Comparison of ENCODE assay signal across 7 cellular contexts in the genomic region with DNA sequence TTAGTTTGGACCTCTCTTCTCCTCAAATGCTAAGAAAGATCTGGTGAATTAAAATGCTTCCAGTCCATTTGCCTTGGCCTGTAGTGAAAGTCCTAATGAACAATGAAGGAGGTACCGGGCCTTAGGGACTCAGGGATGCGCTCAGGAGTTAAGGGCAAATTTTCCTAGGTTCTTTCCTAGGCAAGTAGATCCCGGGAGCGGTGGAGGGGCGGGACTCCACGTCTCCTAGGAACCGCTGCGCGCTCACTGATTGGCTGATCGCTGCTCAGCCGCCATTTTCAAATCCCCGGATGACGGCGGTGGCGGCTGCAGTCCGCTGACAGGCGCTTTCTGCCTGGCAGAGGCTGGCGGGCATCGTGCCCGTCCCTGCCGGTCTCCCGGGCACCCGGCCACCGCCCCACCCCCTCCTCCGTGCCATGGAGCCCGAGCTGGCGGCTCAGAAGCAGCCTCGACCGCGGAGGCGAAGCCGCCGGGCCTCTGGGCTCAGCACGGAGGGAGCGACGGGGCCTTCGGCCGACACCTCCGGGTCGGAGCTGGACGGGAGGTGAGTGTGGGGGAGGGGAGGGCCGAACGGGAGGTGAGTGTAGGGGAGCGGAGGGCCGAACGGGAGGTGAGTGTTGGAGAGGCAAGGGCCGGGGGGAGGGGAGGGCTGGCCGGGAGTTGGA. TPM values are rescaled to one million over a fixed set of nuclear protein-coding genes. Genes with fewer than 3 reads are reported as not detected.
DNase-seq lines count a peak whose midpoint lies in the region; ATAC-seq, FAIRE-seq and TF ChIP-seq lines count a peak whose summit lies in the region.

A gene with protein sequence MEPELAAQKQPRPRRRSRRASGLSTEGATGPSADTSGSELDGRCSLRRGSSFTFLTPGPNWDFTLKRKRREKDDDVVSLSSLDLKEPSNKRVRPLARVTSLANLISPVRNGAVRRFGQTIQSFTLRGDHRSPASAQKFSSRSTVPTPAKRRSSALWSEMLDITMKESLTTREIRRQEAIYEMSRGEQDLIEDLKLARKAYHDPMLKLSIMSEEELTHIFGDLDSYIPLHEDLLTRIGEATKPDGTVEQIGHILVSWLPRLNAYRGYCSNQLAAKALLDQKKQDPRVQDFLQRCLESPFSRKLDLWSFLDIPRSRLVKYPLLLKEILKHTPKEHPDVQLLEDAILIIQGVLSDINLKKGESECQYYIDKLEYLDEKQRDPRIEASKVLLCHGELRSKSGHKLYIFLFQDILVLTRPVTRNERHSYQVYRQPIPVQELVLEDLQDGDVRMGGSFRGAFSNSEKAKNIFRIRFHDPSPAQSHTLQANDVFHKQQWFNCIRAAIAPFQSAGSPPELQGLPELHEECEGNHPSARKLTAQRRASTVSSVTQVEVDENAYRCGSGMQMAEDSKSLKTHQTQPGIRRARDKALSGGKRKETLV (plus strand): TSS at position 281 of the 665 bp plus-strand sequence. CDS start 136 bp downstream, at position 417.

- ATAC-seq in GM18508 (IDR thresholded peaks at IDR 0.05; ENCODE audit: insufficient read depth, unreplicated experiment) (peak; percentile 78), HG02943 (IDR thresholded peaks at IDR 0.05; ENCODE audit: low read depth, unreplicated experiment) (peak; percentile 99), K562 (peak; percentile 96), sciatic nerve (peak; percentile 99)

- CTCF ChIA-PET in K562 (lab: Yijun Ruan, JAX; ENCODE audit: low intra/inter-chr PET ratio), result interaction anchor here (0.7 kb wide), 1 partner anchor 28 kb away, joined by 3 read pairs; no protein-coding TSS in a partner anchor

- H3K27me3 ChIP-seq in K562 (ENCODE audit: control insufficient read depth in 2 of 2, insufficient read depth in 2 of 2, low read length in 2 of 2), result no peaks in the 10 kb centered on the region

- H3K36me3 ChIP-seq in K562 (ENCODE audit: control insufficient read depth, insufficient read depth, low read length), result peaks cover 23% of the 10 kb centered on the region; the same call in 2 of the 3 replicates

- WGBS in K562 (ENCODE audit: insufficient coverage, low coverage, missing lambda C conversion rate), result 1% methylated on average over 24 of the region's 48 CpGs

- H3K9ac ChIP-seq in K562 (ENCODE audit: insufficient read depth in 1 of 2, low read depth in 2 of 2, low read length in 2 of 2), result peak within 1 kb of the TSS; percentile 80 to 96

- peaks cover 54% of the 10 kb centered on the region for H3K79me2 ChIP-seq in K562 (ENCODE audit: control insufficient read depth, insufficient read depth, low read length)

- no peak for TF ChIP-seq RAD21 in K562 (CRISPR knock-in tag; conservative IDR thresholded peaks at IDR 0.05 in 1 of 2, IDR thresholded peaks at IDR 0.05 in 1 of 2)

- peak; percentile 94 for FAIRE-seq in K562 (lab: Jason Lieb, UNC)

- intact Hi-C loops in K562 (cut with micrococcal nuclease), result no loop called here
- intact Hi-C loops in sciatic nerve (cut with DNase I), result no loop called here

- peak; percentile 86 for TF ChIP-seq POLR2A in K562 (conservative IDR thresholded peaks at IDR 0.05)

- H3K4me3 ChIP-seq in K562, result peak within 1 kb of the TSS; percentile 87

- no peaks in the 10 kb centered on the region; the same call in none of the 2 replicates for H3K9me3 ChIP-seq in K562 (replicated peaks; ENCODE audit: control insufficient read depth, insufficient read depth, low read depth, low read length)

- no peak for TF ChIP-seq EP300 in K562 (IDR thresholded peaks at IDR 0.05; ENCODE audit: low read length)

- H3K9me1 ChIP-seq in K562 (ENCODE audit: control insufficient read depth, insufficient read depth, low read length), result no peaks in the 10 kb centered on the region

- H3K4me2 ChIP-seq in K562 (ENCODE audit: insufficient read depth, low read length), result peak within 1 kb of the TSS; percentile 85

- H3K4me1 ChIP-seq in K562 (replicated peaks in 1 of 2; ENCODE audit: control insufficient read depth in 2 of 2, insufficient read depth in 2 of 2, low read length in 2 of 2), result peaks cover 8 to 9% of the 10 kb centered on the region in 2 experiments; a peak in 4 of 5 replicates

- DNase-seq in NCI-H187 (lab: John Stamatoyannopoulos, UW) (peak; percentile 47 to 83), T1000 (lab: John Stamatoyannopoulos, UW) (peak; percentile 84), K562 (ENCODE audit: extremely low read depth in 1 of 4, low spot score in 3 of 4) (peak; percentile 93 to 98 (median 97)), iPS DF 19.7 (ENCODE audit: low read depth, low spot score) (peak; percentile 74), sciatic nerve (ENCODE audit: low spot score) (peak; percentile 94)

- in situ Hi-C loops in K562 (cut with MboI), result no loop called here

- H2AFZ ChIP-seq in K562 (ENCODE audit: low read depth, low read length), result peak within 1 kb of the TSS; percentile 99

- no peaks in the 10 kb centered on the region; the same call in 1 of the 2 replicates for H4K20me1 ChIP-seq in K562 (replicated peaks; ENCODE audit: control insufficient read depth, insufficient read depth, low read length)

- no peak for TF ChIP-seq CTCF in K562 (IDR thresholded peaks at IDR 0.05 in 2 of 3, conservative IDR thresholded peaks at IDR 0.05 in 1 of 3; ENCODE audit: insufficient read depth in 2 of 3, low read depth in 1 of 3, low read length in 3 of 3)

- H3K27ac ChIP-seq in K562 (ENCODE audit: extremely low read depth, low read depth, low read length), result peak within 1 kb of the TSS; percentile 88

- no TSS peak for BruUV-seq in K562 (replicated peaks; lab: Mats Ljungman, UMichigan)

- POLR2A ChIA-PET in K562 (lab: Yijun Ruan, JAX), result interaction anchor here (0.6 to 1.4 kb wide), 4 partner anchors 11 to 590 kb away, joined by 3 to 5 read pairs (median 4); no protein-coding TSS in a partner anchor

TF ChIP-seq in K562, 482 proteins besides CTCF, POLR2A, EP300 and RAD21 (continues in another document):
- no peak for TF ChIP-seq NR2C1 (IDR thresholded peaks at IDR 0.05)
- no peak for TF ChIP-seq NR2C1 (tag; IDR thresholded peaks at IDR 0.05)
- peak; percentile 74 for TF ChIP-seq GABPB1 (CRISPR knock-in tag; IDR thresholded peaks at IDR 0.05)
- TF ChIP-seq PHF8 (IDR thresholded peaks at IDR 0.05; ENCODE audit: borderline replicate concordance, low read length), result peak; percentile 78; the same call in 1 of the 2 replicates
- TF ChIP-seq EZH2 (IDR thresholded peaks at IDR 0.05; ENCODE audit: borderline replicate concordance, low read depth, low read length), result no peak
- no peak for TF ChIP-seq ZBTB17 (CRISPR knock-in tag; IDR thresholded peaks at IDR 0.05)
- TF ChIP-seq PHB2 (IDR thresholded peaks at IDR 0.05; ENCODE audit: low read depth), result no peak
- TF ChIP-seq ZNF212 (CRISPR knock-in tag; IDR thresholded peaks at IDR 0.05), result no peak
- no peak for TF ChIP-seq STAG1 (CRISPR knock-in tag; IDR thresholded peaks at IDR 0.05; ENCODE audit: borderline replicate concordance)
- TF ChIP-seq ZNF696 (CRISPR knock-in tag; conservative IDR thresholded peaks at IDR 0.05), result no peak
- peak; percentile 65; the same call in 1 of the 2 replicates for TF ChIP-seq RB1 (IDR thresholded peaks at IDR 0.05; ENCODE audit: low read depth)
- TF ChIP-seq ERF (CRISPR knock-in tag; IDR thresholded peaks at IDR 0.05), result peak; percentile 39; the same call in 1 of the 2 replicates
- no peak for TF ChIP-seq ZNF75A (CRISPR knock-in tag; IDR thresholded peaks at IDR 0.05)
- TF ChIP-seq KAT7 (CRISPR knock-in tag; IDR thresholded peaks at IDR 0.05; ENCODE audit: borderline replicate concordance), result no peak
- TF ChIP-seq THRAP3 (IDR thresholded peaks at IDR 0.05; ENCODE audit: borderline replicate concordance), result no peak
- TF ChIP-seq GABPB2 (CRISPR knock-in tag; conservative IDR thresholded peaks at IDR 0.05), result no peak
- no peak for TF ChIP-seq ATF1 (CRISPR knock-in tag; IDR thresholded peaks at IDR 0.05)
- peak; percentile 53; the same call in 1 of the 2 replicates for TF ChIP-seq ATF1 (tag; IDR thresholded peaks at IDR 0.05)
- no peak for TF ChIP-seq ZKSCAN3 (CRISPR knock-in tag; IDR thresholded peaks at IDR 0.05)
- no peak for TF ChIP-seq ZC3H8 (IDR thresholded peaks at IDR 0.05)
- no peak for TF ChIP-seq KLF10 (CRISPR knock-in tag; IDR thresholded peaks at IDR 0.05)
- TF ChIP-seq NRF1 (conservative IDR thresholded peaks at IDR 0.05 in 1 of 2, IDR thresholded peaks at IDR 0.05 in 1 of 2), result peak in 1 of 2 experiments; percentile 19; a peak in 2 of 4 replicates
- peak; percentile 96 for TF ChIP-seq RFX1 (IDR thresholded peaks at IDR 0.05)
- TF ChIP-seq KDM2B (CRISPR knock-in tag; IDR thresholded peaks at IDR 0.05), result no peak
- no peak for TF ChIP-seq WHSC1 (IDR thresholded peaks at IDR 0.05; ENCODE audit: low read length)
- peak; percentile 37; the same call in 1 of the 2 replicates for TF ChIP-seq HCFC1 (IDR thresholded peaks at IDR 0.05; ENCODE audit: low read depth, low read length)
- 0 out of 4 replicates have a peak, but pooled peaks of 1 of the 2 experiments have one; percentile 29 for TF ChIP-seq FOXA3 (CRISPR knock-in tag; conservative IDR thresholded peaks at IDR 0.05 in 1 of 2, IDR thresholded peaks at IDR 0.05 in 1 of 2)

RNA-seq across cellular contexts. Expression of the gene that starts here (rescaled TPM):
- 210 and 255 TPM in 2 replicates for total RNA-seq in K562 (2011; cell fraction: chromatin; rRNA removed; ENCODE audit: low replicate concordance)
- total RNA-seq in K562 (2011; cell fraction: nucleolus; rRNA removed), result 116 and 127 TPM in 2 replicates
- 147 and 162 TPM in 2 replicates for total RNA-seq in K562 (2011; cell fraction: nucleoplasm; rRNA removed)
- total RNA-seq in K562 (2014; rRNA removed) (115 TPM in 2 replicates), K562 (2014; rRNA removed; fragmentation: Illumina TruSeq; extraction: Trizol) (106 and 114 TPM in 2 replicates), K562 (2015; rRNA removed; fragmentation: Illumina TruSeq; extraction: Trizol) (98.1 and 105 TPM in 2 replicates), K562 (2021) (152 and 158 TPM in 2 replicates), sciatic nerve (86.2 TPM)
- polyA plus RNA-seq in K562 (2011; rRNA removed) (258 and 270 TPM in 2 replicates), K562 (2014; fragmentation: Illumina TruSeq; extraction: Trizol) (113 and 136 TPM in 2 replicates), K562 (2014; fragmentation: Nextera tagmentation; extraction: Ambion mirVana) (10 to 100 TPM; 47.4 to 53.0 TPM), K562 (2014; rRNA removed) (98.9 and 105 TPM in 2 replicates)
- polyA plus RNA-seq in K562 (2011; cell fraction: cytosol; rRNA removed), result 98.2 and 133 TPM in 2 replicates
- polyA plus RNA-seq in K562 (2011; cell fraction: nucleus; rRNA removed), result 136 and 256 TPM in 2 replicates
- 103 and 113 TPM in 2 replicates for polyA plus RNA-seq in K562 (2012)
- polyA minus RNA-seq in K562 (2011; rRNA and poly(A)+ RNA removed), result 409 and 471 TPM in 2 replicates
- 218 and 242 TPM in 2 replicates for polyA minus RNA-seq in K562 (2011; cell fraction: cytosol; rRNA and poly(A)+ RNA removed)
- polyA minus RNA-seq in K562 (2011; cell fraction: nucleus; rRNA and poly(A)+ RNA removed), result 195 and 518 TPM in 2 replicates

Comparison
In these comparisons a context has a peak if more than half of its experiments do, and no peak if none do; other contexts are left out.
1. Peak in every context shown above with its lines: DNase-seq, ATAC-seq, H3K4me3 ChIP-seq and H3K27ac ChIP-seq.